Comparison of ENCODE assay signal across 15 cellular contexts in genomic region chr22:41289681-41290080, GRCh38. TPM values are rescaled to one million over a fixed set of nuclear protein-coding genes. Genes with fewer than 3 reads are reported as not detected.
A peak's percentile ranks its signal among the peaks of the same experiment; 100 is the strongest.
DNase-seq lines count a peak whose midpoint lies in the region; ATAC-seq, FAIRE-seq and TF ChIP-seq lines count a peak whose summit lies in the region.
"Had no signal": no experiment of that assay in that cellular context is flagged by ENCODE, and none has a peak within 500 bp of the region (broad histone marks: within the 10 kb centered on the region; RNA-seq: fewer than 3 reads in every experiment).

No MANE protein-coding gene starts in this region.

- H3K4me1 Mint-ChIP-seq in H9 = peaks cover 34 to 39% of the 10 kb centered on the region in 2 experiments
- H3K4me1 Mint-ChIP-seq in naive thymus-derived CD4-positive, alpha-beta T cell = peaks cover 13 to 26% (median 22%) of the 10 kb centered on the region in 7 donors
- H3K4me1 Mint-ChIP-seq in CD8-positive, alpha-beta memory T cell = peaks cover 16 to 24% (median 21%) of the 10 kb centered on the region in 3 donors

- H3K27me3 ChIP-seq in H9 (ENCODE audit: insufficient read depth, low read length) (no peaks in the 10 kb centered on the region), adipocyte (replicated peaks; ENCODE audit: control insufficient read depth, insufficient read depth, low read length) (no peaks in the 10 kb centered on the region)
- H3K27me3 ChIP-seq in naive thymus-derived CD4-positive, alpha-beta T cell (ENCODE audit: control insufficient read depth in 2 of 2, insufficient read depth in 2 of 2, low read length in 2 of 2) = no peaks in the 10 kb centered on the region
- H3K27me3 ChIP-seq in CD8-positive, alpha-beta memory T cell (ENCODE audit: insufficient read depth, low read length, poor library complexity, severe bottlenecking) = no peaks in the 10 kb centered on the region
- H3K27me3 ChIP-seq: brain microvascular endothelial cell, ovary had no signal

- H3K23ac ChIP-seq in H9 (ENCODE audit: insufficient read length, low read depth, low read length) = no peak overlapping the region

- H2BK15ac ChIP-seq in H9 (ENCODE audit: low read depth, low read length) = no peak overlapping the region

- peaks cover 11% of the 10 kb centered on the region for H3K23me2 ChIP-seq in H9 (ENCODE audit: insufficient read length, low read depth, low read length, poor library complexity, severe bottlenecking)

- no peak overlapping the region for H2BK20ac ChIP-seq in H9 (ENCODE audit: low read depth, low read length, poor library complexity, severe bottlenecking)

- H2BK5ac ChIP-seq in H9 (ENCODE audit: insufficient read length, low read length) = no peak overlapping the region

- peak overlapping the region; percentile 12 for H4K91ac ChIP-seq in H9 (ENCODE audit: insufficient read length, low read depth, low read length)

- H3K36me3 ChIP-seq in adipocyte (ENCODE audit: control insufficient read depth, insufficient read depth, low read length, severe bottlenecking) = peaks cover 2% of the 10 kb centered on the region
- peaks cover 0 to 4% (median 0%) of the 10 kb centered on the region in 3 experiments for H3K36me3 ChIP-seq in naive thymus-derived CD4-positive, alpha-beta T cell (ENCODE audit: control insufficient read depth in 2 of 3, insufficient read depth in 3 of 3, low read length in 3 of 3)
- no peaks in the 10 kb centered on the region for H3K36me3 ChIP-seq in CD8-positive, alpha-beta memory T cell (ENCODE audit: insufficient read depth, low read length)
- H3K36me3 ChIP-seq: ovary had no signal

- no peaks in the 10 kb centered on the region for H4K20me1 ChIP-seq in H9 (ENCODE audit: control insufficient read depth, insufficient read depth, insufficient read length)

- H3K9me3 ChIP-seq in A549 (no peaks in the 10 kb centered on the region), H9 (ENCODE audit: control insufficient read depth, low read depth, low read length) (no peaks in the 10 kb centered on the region), adipocyte (ENCODE audit: control insufficient read depth, low read length) (no peaks in the 10 kb centered on the region)
- H3K9me3 ChIP-seq in naive thymus-derived CD4-positive, alpha-beta T cell (ENCODE audit: control insufficient read depth in 2 of 3, low read length in 3 of 3) = no peaks in the 10 kb centered on the region
- no peaks in the 10 kb centered on the region for H3K9me3 ChIP-seq in CD8-positive, alpha-beta memory T cell (ENCODE audit: low read length)
- H3K9me3 ChIP-seq: HAP-1, ovary had no signal

- no peak overlapping the region for H2AFZ ChIP-seq in H9 (ENCODE audit: low read length)

- DNase-seq in A549 (ENCODE audit: low read depth in 1 of 2, low spot score in 1 of 2) = no peak
- DNase-seq in H9 = no peak
- no peak for DNase-seq in adipocyte (ENCODE audit: low read depth)
- no peak for DNase-seq in naive thymus-derived CD4-positive, alpha-beta T cell
- DNase-seq in NCI-H748 (lab: John Stamatoyannopoulos, UW; ENCODE audit: unreplicated experiment) = no peak
- no peak for DNase-seq in stimulated activated naive CD4-positive, alpha-beta T cell (lab: John Stamatoyannopoulos, UW)
- DNase-seq in CD8-positive, alpha-beta memory T cell = no peak
- DNase-seq: activated CD4-positive, CD25-positive, alpha-beta regulatory T cell treated with anti-CD3 and anti-CD28 coated beads, Interleukin-2, amount 50 U/mL, for 72 hours; brain microvascular endothelial cell; NCI-H1694 treated with DMSO at 0.1 percent for 48 hours; NCI-H526 treated with DMSO at 0.1 percent for 48 hours; ovary had no signal

- peaks cover 6% of the 10 kb centered on the region; the same call in 1 of the 2 replicates for H3K79me2 ChIP-seq in H9 (ENCODE audit: insufficient read depth, low read length)

- no peak for TF ChIP-seq RAD21 in A549 (conservative IDR thresholded peaks at IDR 0.05 in 1 of 2, IDR thresholded peaks at IDR 0.05 in 1 of 2)

- H3K36me3 Mint-ChIP-seq in H9 (ENCODE audit: insufficient read depth in 1 of 3, low read depth in 3 of 3) = peaks cover 4 to 11% (median 7%) of the 10 kb centered on the region in 3 experiments; a peak in 6 of 7 replicates
- peaks cover 0 to 3% (median 0%) of the 10 kb centered on the region in 5 donors for H3K36me3 Mint-ChIP-seq in naive thymus-derived CD4-positive, alpha-beta T cell
- H3K36me3 Mint-ChIP-seq in CD8-positive, alpha-beta memory T cell = peaks cover 0 to 17% (median 0%) of the 10 kb centered on the region in 3 donors
- H3K36me3 Mint-ChIP-seq: IgD-negative memory B cell had no signal

- no peak for FAIRE-seq in A549 (lab: Jason Lieb, UNC)

- peak overlapping the region; percentile 50 for H3K18ac ChIP-seq in H9 (ENCODE audit: insufficient read length, low read depth, low read length)

- peaks cover 2% of the 10 kb centered on the region for H3K79me1 ChIP-seq in H9 (ENCODE audit: insufficient read depth, low read depth, low read length, poor library complexity, severe bottlenecking)

- H3K4me3 ChIP-seq in A549 = no peak overlapping the region
- no peak overlapping the region for H3K4me3 ChIP-seq in adipocyte (ENCODE audit: low read length)
- no peak overlapping the region for H3K4me3 ChIP-seq in naive thymus-derived CD4-positive, alpha-beta T cell (ENCODE audit: low read length)
- no peak overlapping the region for H3K4me3 ChIP-seq in CD8-positive, alpha-beta memory T cell (ENCODE audit: low read length)
- H3K4me3 ChIP-seq: HAP-1, ovary had no signal

- H2BK120ac ChIP-seq in H9 (ENCODE audit: low read depth, low read length, poor library complexity, severe bottlenecking) = no peak overlapping the region

- peaks cover 5% of the 10 kb centered on the region in 2 experiments for H3K9me3 Mint-ChIP-seq in H9
- H3K9me3 Mint-ChIP-seq in naive thymus-derived CD4-positive, alpha-beta T cell = peaks cover 0 to 3% (median 0%) of the 10 kb centered on the region in 11 donors
- H3K9me3 Mint-ChIP-seq in CD8-positive, alpha-beta memory T cell = no peaks in the 10 kb centered on the region
- H3K9me3 Mint-ChIP-seq: IgD-negative memory B cell had no signal

- H3K9ac ChIP-seq in H9 (ENCODE audit: extremely low read depth, insufficient read length, low read length) (no peak overlapping the region), adipocyte (ENCODE audit: low read length) (peak overlapping the region; percentile 4)

- H3K4me1 ChIP-seq in A549 (peaks cover 45% of the 10 kb centered on the region), H9 (ENCODE audit: insufficient read depth, low read length) (peaks cover 6% of the 10 kb centered on the region; the same call in 1 of the 2 replicates), adipocyte (ENCODE audit: control insufficient read depth, insufficient read depth, low read length) (peaks cover 41% of the 10 kb centered on the region)
- peaks cover 8 to 12% of the 10 kb centered on the region in 2 donors for H3K4me1 ChIP-seq in naive thymus-derived CD4-positive, alpha-beta T cell (ENCODE audit: control insufficient read depth in 2 of 2, insufficient read depth in 2 of 2, low read length in 2 of 2)
- peaks cover 12% of the 10 kb centered on the region for H3K4me1 ChIP-seq in CD8-positive, alpha-beta memory T cell (ENCODE audit: insufficient read depth, low read length)

- H3K27ac ChIP-seq in A549 = peak overlapping the region; percentile 58 to 96
- H3K27ac ChIP-seq in H9 (ENCODE audit: insufficient read length, low read depth, low read length) = peak overlapping the region; percentile 73
- no peak overlapping the region for H3K27ac ChIP-seq in naive thymus-derived CD4-positive, alpha-beta T cell (ENCODE audit: low read depth, low read length)
- H3K27ac ChIP-seq in CD8-positive, alpha-beta memory T cell (ENCODE audit: low read depth, low read length) = no peak overlapping the region

- H3K14ac ChIP-seq in H9 (ENCODE audit: insufficient read depth, low read length) = no peak overlapping the region

- no peak for TF ChIP-seq CTCF in A549 (IDR thresholded peaks at IDR 0.05)
- TF ChIP-seq CTCF in H9 (conservative IDR thresholded peaks at IDR 0.05) = no peak

- H4K5ac ChIP-seq in H9 (ENCODE audit: insufficient read length, low read depth, low read length) = no peak overlapping the region

- POLR2A ChIA-PET in A549 (lab: Yijun Ruan, JAX) = no interaction called here
- POLR2A ChIA-PET in naive thymus-derived CD4-positive, alpha-beta T cell (lab: Charles Lee) = interaction anchor here (0.6 to 1.3 kb wide), 2 partner anchors 12 to 558 kb away, joined by 3 to 5 read pairs; partner anchors contain the start of gene ZC3H7B
- POLR2A ChIA-PET in CD8-positive, alpha-beta memory T cell (lab: Charles Lee) = no interaction called here

- H3K56ac ChIP-seq in H9 (ENCODE audit: insufficient read length, low read depth, low read length) = peak overlapping the region; percentile 9

- H2BK12ac ChIP-seq in H9 (ENCODE audit: insufficient read length, low read depth, low read length) = peak overlapping the region; percentile 97

- H3K4me3 Mint-ChIP-seq in H9 = no peak overlapping the region
- no peak overlapping the region for H3K4me3 Mint-ChIP-seq in naive thymus-derived CD4-positive, alpha-beta T cell
- peak overlapping the region in 1 of 7 donors; percentile 81 for H3K4me3 Mint-ChIP-seq in CD8-positive, alpha-beta memory T cell

- intact Hi-C loops in naive thymus-derived CD4-positive, alpha-beta T cell (cut with micrococcal nuclease) = loop anchor here (5.0 to 10.0 kb wide), 3 partner anchors 493 to 1765 kb away; partner anchors contain the start of genes ATF4 (in 1 of the 2), NAGA (in 1 of the 2) and PHETA2 (in 1 of the 2)

- peak overlapping the region; percentile 18 for H2AK5ac ChIP-seq in H9 (ENCODE audit: insufficient read length, low read length)

- H3K4ac ChIP-seq in H9 (ENCODE audit: low read depth, low read length) = no peak overlapping the region

- TF ChIP-seq EP300 in A549 (IDR thresholded peaks at IDR 0.05) = no peak

- peak overlapping the region; percentile 82 to 95 (median 94) for H3K27ac Mint-ChIP-seq in H9
- H3K27ac Mint-ChIP-seq in naive thymus-derived CD4-positive, alpha-beta T cell = peak overlapping the region in 6 of 9 donors; percentile 10 to 85 (median 47)
- H3K27ac Mint-ChIP-seq in CD8-positive, alpha-beta memory T cell = peak overlapping the region in 2 of 8 donors; percentile 7 to 43
- H3K27ac Mint-ChIP-seq: IgD-negative memory B cell had no signal

- no peak for TF ChIP-seq POLR2A in A549 (IDR thresholded peaks at IDR 0.05; ENCODE audit: low read length)

- no peak overlapping the region for H4K8ac ChIP-seq in H9 (replicated peaks; ENCODE audit: insufficient read length, low read depth, low read length)

- CTCF ChIA-PET in A549 (lab: Yijun Ruan, JAX) = interaction anchor here (2.5 kb wide), 1 partner anchor 12 kb away, joined by 7 read pairs; the partner anchor contains the start of gene ZC3H7B
- CTCF ChIA-PET in naive thymus-derived CD4-positive, alpha-beta T cell (lab: Charles Lee) = no interaction called here
- CTCF ChIA-PET in CD8-positive, alpha-beta memory T cell (lab: Charles Lee) = no interaction called here

- peak overlapping the region; percentile 27 for H3T11ph ChIP-seq in H9 (ENCODE audit: low read length)

- H3K4me2 ChIP-seq in A549 (no peak overlapping the region; the same call in 2 of the 3 replicates), H9 (ENCODE audit: insufficient read depth, insufficient read length, low read length) (no peak overlapping the region)

- H3K27me3 Mint-ChIP-seq in H9 (ENCODE audit: low read depth) = no peaks in the 10 kb centered on the region
- H3K27me3 Mint-ChIP-seq in naive thymus-derived CD4-positive, alpha-beta T cell = no peaks in the 10 kb centered on the region
- no peaks in the 10 kb centered on the region for H3K27me3 Mint-ChIP-seq in CD8-positive, alpha-beta memory T cell
- H3K27me3 Mint-ChIP-seq: IgD-negative memory B cell had no signal

- WGBS in A549 (ENCODE audit: missing lambda C conversion rate) = 90% methylated on average over 1 of the region's 1 CpG
- no CpG with 5 or more reads among the region's 1 CpG for WGBS in H9 (ENCODE audit: extremely low coverage, insufficient read length, low lambda C conversion rate)

- no peak for ATAC-seq in A549
- no peak for ATAC-seq in naive thymus-derived CD4-positive, alpha-beta T cell
- no peak for ATAC-seq in HG02763 (IDR thresholded peaks at IDR 0.05; ENCODE audit: unreplicated experiment)

RNA-seq across cellular contexts. Expression of gene RANGAP1, which starts 3.7 kb away (rescaled TPM):
- polyA plus RNA-seq in A549 (2011; rRNA removed) = 43.0 and 44.9 TPM in 2 replicates
- polyA plus RNA-seq in A549 (2012; cell fraction: cytosol; rRNA removed) = 107 TPM in 2 replicates
- 266 and 276 TPM in 2 replicates for polyA plus RNA-seq in A549 (2012; cell fraction: nucleus; rRNA removed)
- 66.5 to 81.3 TPM (median 75.1 TPM) in 3 replicates for polyA plus RNA-seq in A549 (2017; fragmentation: RNase III; extraction: RNeasy Plus Mini Kit Qiagen cat#74134 plus additional on column Dnase treatment)
- 47.2 and 55.3 TPM in 2 replicates for polyA minus RNA-seq in A549 (2011; rRNA and poly(A)+ RNA removed)
- total RNA-seq in H9 (2021) = 130 and 139 TPM in 2 replicates
- 100 to 1,000 TPM in 1 of 5 experiments, 10 to 100 TPM in 4; 60.7 to 122 (median 72.4) TPM for total RNA-seq in naive thymus-derived CD4-positive, alpha-beta T cell
- 10 to 100 TPM; 22.8 to 40.6 TPM for polyA plus RNA-seq in naive thymus-derived CD4-positive, alpha-beta T cell
- 100 to 1,000 TPM; 170 to 182 TPM for total RNA-seq in CD8-positive, alpha-beta memory T cell
- 26.9 TPM for polyA plus RNA-seq in CD8-positive, alpha-beta memory T cell

RNA-seq across cellular contexts. Expression of gene ZC3H7B, which starts 11.6 kb away (rescaled TPM):
- polyA plus RNA-seq in A549 (2011; rRNA removed) (12.4 and 13.5 TPM in 2 replicates), A549 (2017; fragmentation: RNase III; extraction: RNeasy Plus Mini Kit Qiagen cat#74134 plus additional on column Dnase treatment) (22.8 to 23.5 TPM (median 23.5 TPM) in 3 replicates)
- polyA plus RNA-seq in A549 (2012; cell fraction: cytosol; rRNA removed) = 21.0 and 26.9 TPM in 2 replicates
- 41.1 and 44.6 TPM in 2 replicates for polyA plus RNA-seq in A549 (2012; cell fraction: nucleus; rRNA removed)
- 10.5 and 12.2 TPM in 2 replicates for polyA minus RNA-seq in A549 (2011; rRNA and poly(A)+ RNA removed)
- 67.0 and 69.3 TPM in 2 replicates for total RNA-seq in H9 (2021)
- total RNA-seq in naive thymus-derived CD4-positive, alpha-beta T cell = 10 to 100 TPM; 36.9 to 65.9 (median 42.7) TPM
- polyA plus RNA-seq in naive thymus-derived CD4-positive, alpha-beta T cell = 1 to 10 TPM; 1.7 to 2.7 TPM
- total RNA-seq in CD8-positive, alpha-beta memory T cell = 10 to 100 TPM; 58.9 to 59.9 TPM
- polyA plus RNA-seq in CD8-positive, alpha-beta memory T cell = 1.5 TPM

RNA-seq across cellular contexts. Expression of gene CHADL, which starts 49.0 kb away (rescaled TPM):
- polyA plus RNA-seq in A549 (2011; rRNA removed) (not detected in 2 replicates), A549 (2017; fragmentation: RNase III; extraction: RNeasy Plus Mini Kit Qiagen cat#74134 plus additional on column Dnase treatment) (not detected in 3 replicates)
- 0.01 TPM in 1 of 2 replicates, not detected in the other for polyA plus RNA-seq in A549 (2012; cell fraction: cytosol; rRNA removed)
- 0.11 TPM in 1 of 2 replicates, not detected in the other for polyA plus RNA-seq in A549 (2012; cell fraction: nucleus; rRNA removed)
- not detected in 2 replicates for polyA minus RNA-seq in A549 (2011; rRNA and poly(A)+ RNA removed)
- 1.3 and 1.6 TPM in 2 replicates for total RNA-seq in H9 (2021)
- 1 to 10 TPM in 2 of 5 experiments, under 1 TPM in 3; 0.31 to 1.8 (median 0.94) TPM for total RNA-seq in naive thymus-derived CD4-positive, alpha-beta T cell
- polyA plus RNA-seq in naive thymus-derived CD4-positive, alpha-beta T cell = under 1 TPM; 0.60 to 0.89 TPM
- under 1 TPM; 0.16 to 0.20 TPM for total RNA-seq in CD8-positive, alpha-beta memory T cell
- polyA plus RNA-seq in CD8-positive, alpha-beta memory T cell = 0.70 TPM

Comparison
In these comparisons a context has a peak if more than half of its experiments do, and no peak if none do; other contexts are left out.
1. H3K27ac ChIP-seq: peak in A549 (2 of 2) and H9 (single experiment); none in naive thymus-derived CD4-positive, alpha-beta T cell (single experiment) and CD8-positive, alpha-beta memory T cell (single experiment).